In the genomic region with DNA sequence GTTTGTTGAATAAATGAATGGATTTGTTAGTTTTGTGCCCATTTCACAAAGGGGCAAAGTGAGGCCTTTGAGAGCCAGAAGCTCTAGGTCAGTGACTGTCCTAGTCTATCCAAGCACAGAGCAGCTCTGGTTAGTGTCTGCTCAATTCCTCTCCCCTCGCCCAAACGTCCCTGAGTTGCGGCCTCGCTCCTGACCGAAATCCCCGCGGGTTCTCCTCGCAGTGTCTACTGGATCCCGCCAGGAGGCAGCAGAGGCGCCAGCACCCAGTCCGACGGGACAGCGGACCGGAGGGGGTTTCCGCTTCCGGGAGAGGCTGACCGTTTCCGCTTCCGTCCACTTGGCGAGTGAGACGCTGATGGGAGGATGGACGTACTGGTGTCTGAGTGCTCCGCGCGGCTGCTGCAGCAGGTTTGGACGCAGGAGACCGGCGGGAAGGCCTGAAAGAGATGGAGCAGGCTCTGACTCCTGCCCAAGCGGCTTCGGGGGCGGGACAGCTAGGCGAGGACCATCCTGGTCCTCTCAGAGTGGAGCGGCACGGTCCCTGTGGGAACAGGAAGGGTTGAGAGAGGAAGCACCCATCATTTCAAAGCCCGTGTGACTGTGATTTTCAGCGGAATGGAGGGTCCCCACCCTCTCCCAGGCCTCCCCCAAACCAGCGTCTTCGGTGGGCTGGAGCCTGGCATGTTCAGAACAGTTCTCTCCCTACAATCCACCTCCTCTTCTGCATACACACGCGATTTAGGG, we compare ENCODE assay signal across 8 cellular contexts. TPM values are rescaled to one million over a fixed set of nuclear protein-coding genes. Genes with fewer than 3 reads are reported as not detected.
A peak's percentile ranks its signal among the peaks of the same experiment; 100 is the strongest.
DNase-seq lines count a peak whose midpoint lies in the region; ATAC-seq, FAIRE-seq and TF ChIP-seq lines count a peak whose summit lies in the region.

Gene RARS1 (plus strand): TSS at position 336 of the 744 bp plus-strand sequence. CDS start 28 bp downstream, at position 364.

- H3K4me3 ChIP-seq in HUES48 (ENCODE audit: low read depth, low read length) (peak within 1 kb of the TSS; percentile 90), NT2/D1 (ENCODE audit: insufficient read length, low read depth) (peak within 1 kb of the TSS; percentile 97), endodermal cell (ENCODE audit: low read length) (peak within 1 kb of the TSS; percentile 100), mesendoderm (ENCODE audit: low read length) (peak within 1 kb of the TSS; percentile 98)

- peak within 1 kb of the TSS; percentile 77 for H4K5ac ChIP-seq in mesendoderm (ENCODE audit: low read length)

- no peak within 1 kb of the TSS for H3K27ac ChIP-seq in HUES48 (ENCODE audit: low read depth, low read length)
- no peak within 1 kb of the TSS for H3K27ac ChIP-seq in endodermal cell (ENCODE audit: low read depth, low read length)
- H3K27ac ChIP-seq in mesendoderm (ENCODE audit: low read depth, low read length) = no peak within 1 kb of the TSS

- H3K36me3 ChIP-seq in HUES48 (ENCODE audit: control insufficient read depth, insufficient read depth, low read length) (peaks cover 36% of the 10 kb centered on the region), NT2/D1 (ENCODE audit: insufficient read depth, insufficient read length, low read length) (peaks cover 37% of the 10 kb centered on the region), endodermal cell (ENCODE audit: control insufficient read depth, insufficient read depth, low read length) (peaks cover 37% of the 10 kb centered on the region), mesendoderm (ENCODE audit: control insufficient read depth, insufficient read depth, low read length) (peaks cover 2% of the 10 kb centered on the region)

- DNase-seq in D721Med (ENCODE audit: insufficient read length, low spot score) (peak; percentile 81), NT2/D1 (ENCODE audit: low read depth, low spot score) (peak; percentile 74), endodermal cell (peak; percentile 98), mesendoderm (peak; percentile 96)
- peak; percentile 54 for DNase-seq in activated CD8-positive, alpha-beta memory T cell treated with anti-CD3 and anti-CD28 coated beads, Interleukin-2, amount 50 U/mL, for 1 hour (ENCODE audit: extremely low read depth)
- DNase-seq in stimulated activated CD8-positive, alpha-beta memory T cell treated with anti-CD3 and anti-CD28 coated beads, Interleukin-15, amount 100 ng/mL, for 1 hour (ENCODE audit: low read depth) = peak; percentile 82

- peak within 1 kb of the TSS; percentile 100 for H3K4me3 Mint-ChIP-seq in endodermal cell

- peak within 1 kb of the TSS; percentile 98 for H3K27ac Mint-ChIP-seq in endodermal cell

- H4K8ac ChIP-seq in mesendoderm (ENCODE audit: low read depth, low read length) = no peak within 1 kb of the TSS

- H3K27me3 ChIP-seq in HUES48 (ENCODE audit: control insufficient read depth, insufficient read depth, low read length) (no peaks in the 10 kb centered on the region), NT2/D1 (ENCODE audit: insufficient read depth, insufficient read length) (no peaks in the 10 kb centered on the region), endodermal cell (ENCODE audit: control insufficient read depth, insufficient read depth, low read length, poor library complexity, severe bottlenecking) (peaks cover 8% of the 10 kb centered on the region), mesendoderm (ENCODE audit: insufficient read depth, low read length, poor library complexity) (no peaks in the 10 kb centered on the region)

- no peak within 1 kb of the TSS for H2BK5ac ChIP-seq in mesendoderm (ENCODE audit: low read length)

- 0 to 3% methylated on average over 14 to 40 of the region's 40 CpGs for WGBS in endodermal cell (ENCODE audit: insufficient coverage in 1 of 2, insufficient read length in 1 of 2), 2 experiments
- WGBS in mesendoderm (ENCODE audit: extremely low coverage, insufficient coverage, low lambda C conversion rate) = no CpG with 5 or more reads among the region's 40 CpGs

- no peak within 1 kb of the TSS for H2AK5ac ChIP-seq in mesendoderm (ENCODE audit: low read length)

- peak; percentile 92 for TF ChIP-seq CTCF in D721Med (IDR thresholded peaks at IDR 0.05; ENCODE audit: insufficient read depth, missing control alignments)
- TF ChIP-seq CTCF in endodermal cell (conservative IDR thresholded peaks at IDR 0.05) = peak; percentile 92

- no peak within 1 kb of the TSS for H2BK15ac ChIP-seq in mesendoderm (replicated peaks; ENCODE audit: low read depth)

- H3K9me3 ChIP-seq in HUES48 (ENCODE audit: control insufficient read depth, insufficient read depth, low read length) (no peaks in the 10 kb centered on the region), NT2/D1 (ENCODE audit: insufficient read depth, low read length) (no peaks in the 10 kb centered on the region), endodermal cell (ENCODE audit: control insufficient read depth, low read length) (no peaks in the 10 kb centered on the region)

- H3K79me1 ChIP-seq in mesendoderm (ENCODE audit: low read length) = peaks cover 8% of the 10 kb centered on the region

- H2BK120ac ChIP-seq in mesendoderm (ENCODE audit: low read depth, low read length) = no peak within 1 kb of the TSS

- H3K4ac ChIP-seq in mesendoderm (ENCODE audit: low read depth, low read length) = no peak within 1 kb of the TSS

- peak within 1 kb of the TSS; percentile 98 for H3K56ac ChIP-seq in mesendoderm (ENCODE audit: low read length)

- FAIRE-seq in D721Med (lab: Jason Lieb, UNC) = no peak

- peaks cover 11% of the 10 kb centered on the region for H3K79me2 ChIP-seq in mesendoderm (ENCODE audit: control insufficient read depth, insufficient read depth, low read length)

- H3K27me3 Mint-ChIP-seq in endodermal cell (ENCODE audit: insufficient read depth) = peaks cover 2% of the 10 kb centered on the region

- no peak within 1 kb of the TSS for H3K23ac ChIP-seq in mesendoderm (ENCODE audit: low read length)

- no peaks in the 10 kb centered on the region for H3K9me3 Mint-ChIP-seq in endodermal cell

- peak within 1 kb of the TSS; percentile 78 for H3K4me2 ChIP-seq in mesendoderm (ENCODE audit: low read length)

- peaks cover 9% of the 10 kb centered on the region for H3K4me1 Mint-ChIP-seq in endodermal cell

- H3K9ac ChIP-seq in HUES48 (ENCODE audit: low read depth, low read length) = peak within 1 kb of the TSS; percentile 49
- peak within 1 kb of the TSS; percentile 96 for H3K9ac ChIP-seq in NT2/D1 (ENCODE audit: insufficient read length, low read depth)
- H3K9ac ChIP-seq in endodermal cell (ENCODE audit: extremely low read depth, low read length, poor library complexity, severe bottlenecking) = peak within 1 kb of the TSS; percentile 74
- H3K9ac ChIP-seq in mesendoderm (ENCODE audit: low read length) = peak within 1 kb of the TSS; percentile 96

- H3K18ac ChIP-seq in mesendoderm (ENCODE audit: low read length) = no peak within 1 kb of the TSS

- ATAC-seq in GM21390 (IDR thresholded peaks at IDR 0.05; ENCODE audit: unreplicated experiment) = peak; percentile 74

- H3K4me1 ChIP-seq in HUES48 (ENCODE audit: control insufficient read depth, insufficient read depth, low read length) = peaks cover 3% of the 10 kb centered on the region; the same call in 1 of the 2 replicates
- H3K4me1 ChIP-seq in NT2/D1 (ENCODE audit: insufficient read depth, insufficient read length) = no peaks in the 10 kb centered on the region
- peaks cover 7% of the 10 kb centered on the region for H3K4me1 ChIP-seq in endodermal cell (ENCODE audit: control insufficient read depth, insufficient read depth, low read length)
- H3K4me1 ChIP-seq in mesendoderm (ENCODE audit: control insufficient read depth, low read depth, low read length) = no peaks in the 10 kb centered on the region

- peaks cover 27% of the 10 kb centered on the region for H3K36me3 Mint-ChIP-seq in endodermal cell (ENCODE audit: low read depth)

RNA-seq across cellular contexts. Expression of gene RARS1, which starts in this region (rescaled TPM):
- 100 to 1,000 TPM in 1 of 2 donors, 10 to 100 TPM in 1; 98.9 to 109 TPM for total RNA-seq in endodermal cell
- polyA plus RNA-seq in endodermal cell (2013, experiment 1 of 2) = 80.6 TPM
- 75.0 TPM for polyA plus RNA-seq in endodermal cell (2013, experiment 2 of 2)
- 111 TPM for polyA plus RNA-seq in mesendoderm (2013, experiment 1 of 2)
- 111 TPM for polyA plus RNA-seq in mesendoderm (2013, experiment 2 of 2)
